ENCODE assay signal across 1 cellular context in the genomic region with DNA sequence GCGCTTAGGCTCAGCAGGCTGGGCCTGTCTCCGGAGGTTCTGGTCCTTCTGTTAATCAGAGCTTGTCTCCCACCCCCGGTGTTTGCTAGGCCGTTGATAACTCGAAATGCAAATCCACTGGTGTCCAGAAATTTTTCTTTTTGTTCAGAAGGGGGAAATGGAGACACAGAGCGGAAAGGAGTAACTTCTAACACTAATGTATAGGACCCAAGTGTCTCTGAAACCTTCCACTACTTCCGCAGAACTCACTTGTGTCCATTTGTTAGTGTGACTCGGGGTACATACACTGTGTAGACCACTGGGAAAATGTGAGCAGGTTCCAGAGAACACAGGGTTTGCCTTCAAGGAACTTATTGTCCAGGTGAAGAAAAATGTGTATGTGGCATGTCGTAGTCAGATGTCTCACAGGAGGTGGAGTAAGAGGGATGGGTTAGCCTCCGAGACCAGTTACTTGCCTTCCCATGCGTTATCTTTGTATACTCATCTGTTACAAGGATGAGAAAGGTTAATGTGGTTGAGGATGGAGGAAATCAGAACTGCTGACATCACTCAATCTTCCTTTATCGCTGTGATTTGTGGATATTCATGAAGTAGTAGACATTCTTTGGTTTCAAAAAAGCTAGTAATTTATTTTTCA.
TF ChIP-seq lines count a peak whose summit lies in the region.

No MANE protein-coding gene starts in this region.

TF ChIP-seq in HepG2, 621 proteins besides CTCF, POLR2A, EP300 and RAD21:
- no peak for TF ChIP-seq TOPORS (CRISPR knock-in tag; IDR thresholded peaks at IDR 0.05)
- 0 out of 2 replicates have a peak, but pooled peaks have one; percentile 40 for TF ChIP-seq KDM5A (IDR thresholded peaks at IDR 0.05; ENCODE audit: borderline replicate concordance, low read length)
- TF ChIP-seq, protein P1, sequence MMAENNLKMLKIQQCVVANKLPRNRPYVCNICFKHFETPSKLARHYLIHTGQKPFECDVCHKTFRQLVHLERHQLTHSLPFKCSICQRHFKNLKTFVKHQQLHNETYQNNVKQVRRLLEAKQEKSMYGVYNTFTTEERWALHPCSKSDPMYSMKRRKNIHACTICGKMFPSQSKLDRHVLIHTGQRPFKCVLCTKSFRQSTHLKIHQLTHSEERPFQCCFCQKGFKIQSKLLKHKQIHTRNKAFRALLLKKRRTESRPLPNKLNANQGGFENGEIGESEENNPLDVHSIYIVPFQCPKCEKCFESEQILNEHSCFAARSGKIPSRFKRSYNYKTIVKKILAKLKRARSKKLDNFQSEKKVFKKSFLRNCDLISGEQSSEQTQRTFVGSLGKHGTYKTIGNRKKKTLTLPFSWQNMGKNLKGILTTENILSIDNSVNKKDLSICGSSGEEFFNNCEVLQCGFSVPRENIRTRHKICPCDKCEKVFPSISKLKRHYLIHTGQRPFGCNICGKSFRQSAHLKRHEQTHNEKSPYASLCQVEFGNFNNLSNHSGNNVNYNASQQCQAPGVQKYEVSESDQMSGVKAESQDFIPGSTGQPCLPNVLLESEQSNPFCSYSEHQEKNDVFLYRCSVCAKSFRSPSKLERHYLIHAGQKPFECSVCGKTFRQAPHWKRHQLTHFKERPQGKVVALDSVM (CRISPR knock-in tag; IDR thresholded peaks at IDR 0.05): 0 out of 2 replicates have a peak, but pooled peaks have one; percentile 16
- no peak for TF ChIP-seq FOSL1 (CRISPR knock-in tag; IDR thresholded peaks at IDR 0.05; ENCODE audit: borderline replicate concordance)
- TF ChIP-seq ASH2L (IDR thresholded peaks at IDR 0.05; ENCODE audit: insufficient read length, low read depth, low read length): peak; percentile 17
- TF ChIP-seq MAFK (conservative IDR thresholded peaks at IDR 0.05 in 1 of 2, IDR thresholded peaks at IDR 0.05 in 1 of 2; ENCODE audit: low read length in 2 of 2): peak; percentile 58 to 76
- TF ChIP-seq ZMYM4 (CRISPR knock-in tag; IDR thresholded peaks at IDR 0.05): no peak
- TF ChIP-seq JDP2 (CRISPR knock-in tag; IDR thresholded peaks at IDR 0.05; ENCODE audit: borderline replicate concordance): no peak
- TF ChIP-seq ATRX (CRISPR knock-in tag; IDR thresholded peaks at IDR 0.05; ENCODE audit: borderline replicate concordance): no peak
- no peak for TF ChIP-seq DBP (CRISPR knock-in tag; IDR thresholded peaks at IDR 0.05; ENCODE audit: not compliant biosample characterization)
- TF ChIP-seq U2AF1 (optimal IDR thresholded peaks at IDR 0.05; ENCODE audit: low read depth, low read length): no peak
- TF ChIP-seq FLYWCH1 (CRISPR knock-in tag; IDR thresholded peaks at IDR 0.05): no peak
- TF ChIP-seq MBD4 (IDR thresholded peaks at IDR 0.05; ENCODE audit: borderline replicate concordance, low read length): no peak
- TF ChIP-seq ZNF331 (CRISPR knock-in tag; IDR thresholded peaks at IDR 0.05): no peak
- no peak for TF ChIP-seq LCORL (IDR thresholded peaks at IDR 0.05)
- TF ChIP-seq LCORL (CRISPR knock-in tag; IDR thresholded peaks at IDR 0.05): 0 out of 2 replicates have a peak, but pooled peaks have one; percentile 8
- no peak for TF ChIP-seq RFX5 (IDR thresholded peaks at IDR 0.05; ENCODE audit: low read depth, low read length)
- no peak for TF ChIP-seq SYNCRIP (IDR thresholded peaks at IDR 0.05; ENCODE audit: insufficient read depth, low read depth, low read length)
- TF ChIP-seq ZNF543 (CRISPR knock-in tag; IDR thresholded peaks at IDR 0.05): 0 out of 2 replicates have a peak, but pooled peaks have one; percentile 17
- no peak for TF ChIP-seq ISX (CRISPR knock-in tag; conservative IDR thresholded peaks at IDR 0.05)
- TF ChIP-seq MAFF (IDR thresholded peaks at IDR 0.05; ENCODE audit: low read depth, low read length): peak; percentile 64
- no peak for TF ChIP-seq NFYC (CRISPR knock-in tag; IDR thresholded peaks at IDR 0.05)
- no peak for TF ChIP-seq ZSCAN20 (CRISPR knock-in tag; IDR thresholded peaks at IDR 0.05; ENCODE audit: borderline replicate concordance)
- no peak for TF ChIP-seq ZNF567 (CRISPR knock-in tag; IDR thresholded peaks at IDR 0.05; ENCODE audit: borderline replicate concordance)
- TF ChIP-seq, protein P2, sequence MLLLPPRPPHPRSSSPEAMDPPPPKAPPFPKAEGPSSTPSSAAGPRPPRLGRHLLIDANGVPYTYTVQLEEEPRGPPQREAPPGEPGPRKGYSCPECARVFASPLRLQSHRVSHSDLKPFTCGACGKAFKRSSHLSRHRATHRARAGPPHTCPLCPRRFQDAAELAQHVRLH (CRISPR knock-in tag; IDR thresholded peaks at IDR 0.05; ENCODE audit: borderline replicate concordance, low read depth): no peak
- peak; percentile 42; the same call in 1 of the 2 replicates for TF ChIP-seq SAP130 (CRISPR knock-in tag; IDR thresholded peaks at IDR 0.05; ENCODE audit: low read depth)
- TF ChIP-seq, protein P3, sequence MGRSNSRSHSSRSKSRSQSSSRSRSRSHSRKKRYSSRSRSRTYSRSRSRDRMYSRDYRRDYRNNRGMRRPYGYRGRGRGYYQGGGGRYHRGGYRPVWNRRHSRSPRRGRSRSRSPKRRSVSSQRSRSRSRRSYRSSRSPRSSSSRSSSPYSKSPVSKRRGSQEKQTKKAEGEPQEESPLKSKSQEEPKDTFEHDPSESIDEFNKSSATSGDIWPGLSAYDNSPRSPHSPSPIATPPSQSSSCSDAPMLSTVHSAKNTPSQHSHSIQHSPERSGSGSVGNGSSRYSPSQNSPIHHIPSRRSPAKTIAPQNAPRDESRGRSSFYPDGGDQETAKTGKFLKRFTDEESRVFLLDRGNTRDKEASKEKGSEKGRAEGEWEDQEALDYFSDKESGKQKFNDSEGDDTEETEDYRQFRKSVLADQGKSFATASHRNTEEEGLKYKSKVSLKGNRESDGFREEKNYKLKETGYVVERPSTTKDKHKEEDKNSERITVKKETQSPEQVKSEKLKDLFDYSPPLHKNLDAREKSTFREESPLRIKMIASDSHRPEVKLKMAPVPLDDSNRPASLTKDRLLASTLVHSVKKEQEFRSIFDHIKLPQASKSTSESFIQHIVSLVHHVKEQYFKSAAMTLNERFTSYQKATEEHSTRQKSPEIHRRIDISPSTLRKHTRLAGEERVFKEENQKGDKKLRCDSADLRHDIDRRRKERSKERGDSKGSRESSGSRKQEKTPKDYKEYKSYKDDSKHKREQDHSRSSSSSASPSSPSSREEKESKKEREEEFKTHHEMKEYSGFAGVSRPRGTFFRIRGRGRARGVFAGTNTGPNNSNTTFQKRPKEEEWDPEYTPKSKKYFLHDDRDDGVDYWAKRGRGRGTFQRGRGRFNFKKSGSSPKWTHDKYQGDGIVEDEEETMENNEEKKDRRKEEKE (IDR thresholded peaks at IDR 0.05): no peak
